1 cellular context compared by ENCODE assay signal in genomic region chr1:151062738-151063371, GRCh38.
TF ChIP-seq lines count a peak whose summit lies in the region.

No MANE protein-coding gene starts in this region.

TF ChIP-seq in K562, 482 proteins besides CTCF, POLR2A, EP300 and RAD21 (continued from another document and continues in another):
- TF ChIP-seq FOXO4 (CRISPR knock-in tag; IDR thresholded peaks at IDR 0.05) (no peak), C11orf30 (IDR thresholded peaks at IDR 0.05; ENCODE audit: low read depth) (peak; percentile 41; the same call in 1 of the 2 replicates), MAFF (IDR thresholded peaks at IDR 0.05; ENCODE audit: low read length) (peak; percentile 14; the same call in 1 of the 2 replicates), HNRNPL (IDR thresholded peaks at IDR 0.05; ENCODE audit: low read depth, low read length) (no peak), HMG20A (CRISPR knock-in tag; conservative IDR thresholded peaks at IDR 0.05) (no peak), VEZF1 (CRISPR knock-in tag; IDR thresholded peaks at IDR 0.05) (peak; percentile 31; the same call in 1 of the 2 replicates), BMI1 (IDR thresholded peaks at IDR 0.05; ENCODE audit: low read length) (no peak), FUS (optimal IDR thresholded peaks at IDR 0.05; ENCODE audit: low read depth, low read length) (no peak), ZBTB49 (CRISPR knock-in tag; IDR thresholded peaks at IDR 0.05; ENCODE audit: borderline replicate concordance) (no peak), CEBPZ (IDR thresholded peaks at IDR 0.05; ENCODE audit: borderline replicate concordance, low read depth, low read length) (no peak), U2AF2 (optimal IDR thresholded peaks at IDR 0.05; ENCODE audit: low read depth, low read length) (no peak), KAT2B (IDR thresholded peaks at IDR 0.05; ENCODE audit: low read depth, low read length) (no peak), ILK (tag; IDR thresholded peaks at IDR 0.05; ENCODE audit: borderline replicate concordance, low read depth) (no peak), ZNF445 (CRISPR knock-in tag; IDR thresholded peaks at IDR 0.05; ENCODE audit: low read depth) (no peak), MEIS2 (IDR thresholded peaks at IDR 0.05; ENCODE audit: partially characterized antibody) (no peak), PTBP1 (IDR thresholded peaks at IDR 0.05; ENCODE audit: low read depth, low read length) (no peak), SMARCB1 (IDR thresholded peaks at IDR 0.05; ENCODE audit: insufficient read length, low read depth) (no peak), MCM3 (IDR thresholded peaks at IDR 0.05) (no peak), ZNF592 (IDR thresholded peaks at IDR 0.05) (peak; percentile 75), RFX7 (CRISPR knock-in tag; IDR thresholded peaks at IDR 0.05) (no peak), CREB3L1 (IDR thresholded peaks at IDR 0.05; ENCODE audit: borderline replicate concordance, low read depth) (no peak), ZNF699 (CRISPR knock-in tag; IDR thresholded peaks at IDR 0.05; ENCODE audit: insufficient replicate concordance) (no peak), ESRRB (CRISPR knock-in tag; IDR thresholded peaks at IDR 0.05; ENCODE audit: borderline replicate concordance) (no peak), ZNF318 (IDR thresholded peaks at IDR 0.05; ENCODE audit: borderline replicate concordance in 1 of 2, low read depth in 1 of 2) (no peak), RFX1 (IDR thresholded peaks at IDR 0.05) (peak; percentile 81), ZFX (CRISPR knock-in tag; IDR thresholded peaks at IDR 0.05) (no peak)
